In genomic region chr13:97125810-97126738, GRCh38 we compare ENCODE assay signal across 8 cellular contexts.
DNase-seq lines count a peak whose midpoint lies in the region; ATAC-seq and TF ChIP-seq lines count a peak whose summit lies in the region.

No MANE protein-coding gene starts in this region.

- ATAC-seq in HG03439 (IDR thresholded peaks at IDR 0.05; ENCODE audit: unreplicated experiment) = peak; percentile 93

- peaks cover 7% of the 10 kb centered on the region for H3K4me1 ChIP-seq in mesenchymal stem cell (ENCODE audit: control insufficient read depth, insufficient read depth, low read depth, low read length)

- H3K9ac ChIP-seq in mesenchymal stem cell (ENCODE audit: low read length) = peak overlapping the region; percentile 51

- peak overlapping the region; percentile 51 for H2BK120ac ChIP-seq in mesenchymal stem cell (ENCODE audit: low read depth, low read length)

- peak overlapping the region in 1 of 2 experiments; percentile 9 for H3K14ac ChIP-seq in mesenchymal stem cell (ENCODE audit: low read length in 2 of 2)

- H3K4me3 ChIP-seq in WERI-Rb-1 (ENCODE audit: low read depth, low read length) (peak overlapping the region; percentile 24), mesenchymal stem cell (ENCODE audit: insufficient read depth in 1 of 2, low read depth in 1 of 2, low read length in 2 of 2) (peak overlapping the region in 1 of 2 experiments; percentile 40)

- no peak overlapping the region for H2BK5ac ChIP-seq in mesenchymal stem cell (ENCODE audit: low read depth, low read length, poor library complexity, severe bottlenecking)

- H2BK12ac ChIP-seq in mesenchymal stem cell (ENCODE audit: low read length in 2 of 2) = peak overlapping the region; percentile 91 to 99

- H2AK5ac ChIP-seq in mesenchymal stem cell (ENCODE audit: low read length, severe bottlenecking) = no peak overlapping the region

- H3K4ac ChIP-seq in mesenchymal stem cell (ENCODE audit: low read depth in 1 of 2, low read length in 2 of 2) = peak overlapping the region; percentile 2 to 76

- peak overlapping the region; percentile 48 for H3K27ac ChIP-seq in WERI-Rb-1
- no peak overlapping the region for H3K27ac ChIP-seq in mesenchymal stem cell (ENCODE audit: low read length, poor library complexity, severe bottlenecking)

- WGBS in mesenchymal stem cell = 56% methylated on average over 11 of the region's 13 CpGs

- no peak overlapping the region for H2AFZ ChIP-seq in mesenchymal stem cell (ENCODE audit: low read depth, low read length)

- H3K9me3 ChIP-seq in WERI-Rb-1 (ENCODE audit: severe bottlenecking) (no peaks in the 10 kb centered on the region), mesenchymal stem cell (ENCODE audit: control insufficient read depth, low read length) (no peaks in the 10 kb centered on the region)

- TF ChIP-seq CTCF in GM13977 (IDR thresholded peaks at IDR 0.05; ENCODE audit: extremely low read depth, insufficient read depth, missing control alignments) (no peak), GM20000 (IDR thresholded peaks at IDR 0.05; ENCODE audit: extremely low read depth, missing control alignments) (no peak), WERI-Rb-1 (IDR thresholded peaks at IDR 0.05; ENCODE audit: low read depth, low read length) (no peak)

- H3K23ac ChIP-seq in mesenchymal stem cell (ENCODE audit: low read length in 2 of 2) = no peak overlapping the region

- DNase-seq in GM13977 (ENCODE audit: low spot score) = peak; percentile 58
- peak; percentile 69 for DNase-seq in GM20000 (ENCODE audit: low spot score)
- peak; percentile 48 for DNase-seq in WERI-Rb-1
- DNase-seq in mesenchymal stem cell = no peak
- DNase-seq in cerebellum (ENCODE audit: low spot score) = no peak
- DNase-seq in ureter (ENCODE audit: low spot score) = no peak
- DNase-seq in T1000 (lab: John Stamatoyannopoulos, UW) = no peak

- no peak overlapping the region for H2BK15ac ChIP-seq in mesenchymal stem cell (ENCODE audit: low read depth, poor library complexity, severe bottlenecking)

- H4K91ac ChIP-seq in mesenchymal stem cell (ENCODE audit: low read length) = peak overlapping the region; percentile 72

- no peaks in the 10 kb centered on the region for H3K27me3 ChIP-seq in WERI-Rb-1 (ENCODE audit: insufficient read depth, low read depth, severe bottlenecking)
- H3K27me3 ChIP-seq in mesenchymal stem cell (ENCODE audit: control insufficient read depth in 1 of 2, insufficient read depth in 1 of 2, low read length in 2 of 2) = no peaks in the 10 kb centered on the region

- H3K18ac ChIP-seq in mesenchymal stem cell (ENCODE audit: low read depth in 1 of 2, low read length in 2 of 2) = peak overlapping the region; percentile 34 to 63

- peak overlapping the region; percentile 62 for H4K8ac ChIP-seq in mesenchymal stem cell (ENCODE audit: low read length)

- in situ Hi-C loops in GM13977 (cut with MboI; ENCODE audit: low pct_unique_long_range_greater_than_20kb, low sequenced_read_pairs, unreplicated experiment) = no loop called here

- H3K36me3 ChIP-seq in WERI-Rb-1 (no peaks in the 10 kb centered on the region), mesenchymal stem cell (ENCODE audit: control insufficient read depth in 1 of 2, insufficient read depth in 2 of 2, low read depth in 1 of 2, low read length in 2 of 2) (no peaks in the 10 kb centered on the region)

- peak overlapping the region; percentile 21 for H3K4me2 ChIP-seq in mesenchymal stem cell (ENCODE audit: low read length, poor library complexity, severe bottlenecking)

- no peaks in the 10 kb centered on the region for H3K79me1 ChIP-seq in mesenchymal stem cell (replicated peaks; ENCODE audit: low read length, poor library complexity, severe bottlenecking)

Comparison
In these comparisons a context has a peak if more than half of its experiments do, and no peak if none do; other contexts are left out.
1. DNase-seq: peak in GM13977 (single experiment), GM20000 (single experiment) and WERI-Rb-1 (single experiment); none in mesenchymal stem cell (single experiment), cerebellum (single experiment), ureter (single experiment) and T1000 (single experiment).